In genomic region chr6:163398796-163399195, GRCh38 we compare ENCODE assay signal across 12 cellular contexts. TPM values are rescaled to one million over a fixed set of nuclear protein-coding genes. Genes with fewer than 3 reads are reported as not detected.
DNase-seq lines count a peak whose midpoint lies in the region; ATAC-seq lines count a peak whose summit lies in the region.
"Had no signal": no experiment of that assay in that cellular context is flagged by ENCODE, and none has a peak within 500 bp of the region (broad histone marks: within the 10 kb centered on the region; RNA-seq: fewer than 3 reads in every experiment).

No MANE protein-coding gene starts in this region.

- H3K4me3 Mint-ChIP-seq in activated naive CD4-positive, alpha-beta T cell treated with anti-CD3 and anti-CD28 coated beads for 36 hours = no peak overlapping the region
- H3K4me3 Mint-ChIP-seq: activated naive CD8-positive, alpha-beta T cell had no signal

- peak; percentile 43 for ATAC-seq in GM18502 (IDR thresholded peaks at IDR 0.05; ENCODE audit: poor library complexity, unreplicated experiment)
- peak; percentile 59 for ATAC-seq in HG02884 (IDR thresholded peaks at IDR 0.05; ENCODE audit: unreplicated experiment)
- no peak for ATAC-seq in HG03378 (IDR thresholded peaks at IDR 0.05; ENCODE audit: unreplicated experiment)

- DNase-seq in medulla oblongata (ENCODE audit: extremely low spot score) (peak; percentile 82), NCI-H2107 treated with DMSO at 0.1 percent for 48 hours (lab: John Stamatoyannopoulos, UW; ENCODE audit: unreplicated experiment) (no peak)
- DNase-seq in activated CD4-positive, CD25-positive, alpha-beta regulatory T cell (lab: John Stamatoyannopoulos, UW) = no peak
- DNase-seq in activated naive CD4-positive, alpha-beta T cell treated with anti-CD3 and anti-CD28 coated beads for 36 hours = no peak
- DNase-seq: activated CD4-positive, alpha-beta T cell treated with anti-CD3 and anti-CD28 coated beads for 4 hours; NCI-H1694 had no signal

- H3K27ac ChIP-seq in adipose tissue (ENCODE audit: low read depth, low read length) = peak overlapping the region; percentile 40
- H3K27ac ChIP-seq: parathyroid adenoma had no signal

- H3K27ac Mint-ChIP-seq in activated naive CD4-positive, alpha-beta T cell treated with anti-CD3 and anti-CD28 coated beads for 36 hours = no peak overlapping the region
- H3K27ac Mint-ChIP-seq: activated naive CD8-positive, alpha-beta T cell had no signal

- 55 to 76% (median 58%) methylated on average over 9 of the region's 9 CpGs for WGBS in adipose tissue, 3 donors

- intact Hi-C loops in activated naive CD4-positive, alpha-beta T cell treated with anti-CD3 and anti-CD28 coated beads for 36 hours (cut with micrococcal nuclease) = no loop called here

- no peaks in the 10 kb centered on the region for H3K9me3 Mint-ChIP-seq in activated naive CD4-positive, alpha-beta T cell treated with anti-CD3 and anti-CD28 coated beads for 36 hours

- H3K36me3 Mint-ChIP-seq in activated naive CD4-positive, alpha-beta T cell treated with anti-CD3 and anti-CD28 coated beads for 36 hours (ENCODE audit: low read depth) = no peaks in the 10 kb centered on the region

- CTCF ChIA-PET in activated naive CD4-positive, alpha-beta T cell treated with anti-CD3 and anti-CD28 coated beads for 36 hours (lab: Charles Lee) = no interaction called here

- H3K27me3 Mint-ChIP-seq in activated naive CD4-positive, alpha-beta T cell treated with anti-CD3 and anti-CD28 coated beads for 36 hours (ENCODE audit: low read depth) = peaks cover 14% of the 10 kb centered on the region

- peaks cover 6% of the 10 kb centered on the region for H3K4me1 Mint-ChIP-seq in activated naive CD4-positive, alpha-beta T cell treated with anti-CD3 and anti-CD28 coated beads for 36 hours (ENCODE audit: low read depth)

RNA-seq across cellular contexts. Expression of gene QKI, which starts 15.7 kb away (rescaled TPM):
- polyA plus RNA-seq in adipose tissue = 100 to 1,000 TPM in 1 of 3 donors, 10 to 100 TPM in 2; 20.1 to 110 (median 51.2) TPM
- 10 to 100 TPM; 34.6 to 38.4 TPM for total RNA-seq in activated naive CD4-positive, alpha-beta T cell treated with anti-CD3 and anti-CD28 coated beads for 36 hours
